Comparison of ENCODE assay signal across 19 cellular contexts in the genomic region with DNA sequence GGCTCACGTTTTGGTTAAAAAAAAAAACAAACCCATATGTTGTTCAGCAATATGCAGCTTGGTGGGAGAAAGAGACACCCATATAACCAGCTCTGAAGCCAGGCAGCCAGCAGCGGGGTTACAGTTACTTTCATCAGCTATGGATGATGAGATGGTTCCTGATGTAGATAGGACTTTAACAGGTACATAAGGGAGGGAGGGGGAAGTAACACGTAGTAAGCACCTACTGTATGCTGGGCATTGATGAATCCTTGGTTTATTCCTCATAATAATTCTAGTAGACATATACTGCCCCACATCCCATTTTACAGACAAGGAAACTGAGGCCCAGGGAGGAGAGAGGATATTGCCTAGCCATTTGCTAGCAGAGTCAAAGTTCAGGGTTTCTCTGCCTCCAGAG. TPM values are rescaled to one million over a fixed set of nuclear protein-coding genes. Genes with fewer than 3 reads are reported as not detected.
DNase-seq lines count a peak whose midpoint lies in the region; ATAC-seq and TF ChIP-seq lines count a peak whose summit lies in the region.
"Had no signal": no experiment of that assay in that cellular context is flagged by ENCODE, and none has a peak within 500 bp of the region (broad histone marks: within the 10 kb centered on the region; RNA-seq: fewer than 3 reads in every experiment).

No MANE protein-coding gene starts in this region.

- peak overlapping the region; percentile 53; the same call in 1 of the 2 replicates for H3K9ac ChIP-seq in GM23248
- H3K9ac ChIP-seq in adipocyte (ENCODE audit: low read length): peak overlapping the region; percentile 54

- H3K27ac Mint-ChIP-seq in activated CD8-positive, alpha-beta memory T cell treated with anti-CD3 and anti-CD28 coated beads, Interleukin-2, amount 10 ng/mL, durations not matched to agents 7 days and 5 days: no peak overlapping the region
- H3K27ac Mint-ChIP-seq: nephron progenitor cell had no signal

- no peaks in the 10 kb centered on the region for H3K9me2 ChIP-seq in GM23248 (ENCODE audit: insufficient read depth)

- peaks cover 6% of the 10 kb centered on the region for H3K9me3 Mint-ChIP-seq in activated CD8-positive, alpha-beta memory T cell treated with anti-CD3 and anti-CD28 coated beads, Interleukin-2, amount 10 ng/mL, durations not matched to agents 7 days and 5 days (ENCODE audit: low read depth)

- TF ChIP-seq EP300 in gastroesophageal sphincter (IDR thresholded peaks at IDR 0.05) (no peak), sigmoid colon (IDR thresholded peaks at IDR 0.05) (no peak)

- no peaks in the 10 kb centered on the region for H3K27me3 Mint-ChIP-seq in activated CD8-positive, alpha-beta memory T cell treated with anti-CD3 and anti-CD28 coated beads, Interleukin-2, amount 10 ng/mL, durations not matched to agents 7 days and 5 days

- H2AFZ ChIP-seq in GM23248: peak overlapping the region; percentile 61; the same call in 1 of the 2 replicates

- no peak overlapping the region for H3K4me3 Mint-ChIP-seq in activated CD8-positive, alpha-beta memory T cell treated with anti-CD3 and anti-CD28 coated beads, Interleukin-2, amount 10 ng/mL, durations not matched to agents 7 days and 5 days
- H3K4me3 Mint-ChIP-seq: nephron progenitor cell had no signal

- in situ Hi-C loops in GM23248 (cut with MboI): no loop called here
- in situ Hi-C loops in gastrocnemius medialis (cut with MboI; ENCODE audit: low sequenced_read_pairs in 4 of 4): no loop called here

- DNase-seq in GM23248 (no peak), adipocyte (ENCODE audit: low read depth) (no peak), sigmoid colon (no peak), gastrocnemius medialis (no peak)
- no peak for DNase-seq in activated CD8-positive, alpha-beta memory T cell treated with anti-CD3 and anti-CD28 coated beads, Interleukin-2, amount 10 ng/mL, durations not matched to agents 7 days and 5 days
- DNase-seq: activated CD4-positive, alpha-beta T cell treated with anti-CD3 and anti-CD28 coated beads, Interleukin-2, amount 50 U/mL, for 1 hour; central memory CD4-positive, alpha-beta T cell; effector memory CD4-positive, alpha-beta T cell; midbrain; NCI-H1930; nephron progenitor cell; SHP77 had no signal

- ATAC-seq in gastroesophageal sphincter (no peak), HG02852 (IDR thresholded peaks at IDR 0.05; ENCODE audit: unreplicated experiment) (no peak), gastrocnemius medialis (no peak), GM21515 (IDR thresholded peaks at IDR 0.05; ENCODE audit: unreplicated experiment) (no peak)
- no peak for ATAC-seq in activated CD8-positive, alpha-beta memory T cell treated with anti-CD3 and anti-CD28 coated beads, Interleukin-2, amount 10 ng/mL, durations not matched to agents 7 days and 5 days

- no peaks in the 10 kb centered on the region for H3K36me3 ChIP-seq in GM23248 (ENCODE audit: low read depth)
- H3K36me3 ChIP-seq in adipocyte (ENCODE audit: control insufficient read depth, insufficient read depth, low read length, severe bottlenecking): no peaks in the 10 kb centered on the region
- no peaks in the 10 kb centered on the region for H3K36me3 ChIP-seq in gastroesophageal sphincter
- no peaks in the 10 kb centered on the region for H3K36me3 ChIP-seq in sigmoid colon
- H3K36me3 ChIP-seq in gastrocnemius medialis: no peaks in the 10 kb centered on the region
- H3K36me3 ChIP-seq: adrenal gland, thoracic aorta had no signal

- CTCF ChIA-PET in activated CD8-positive, alpha-beta memory T cell treated with anti-CD3 and anti-CD28 coated beads, Interleukin-2, amount 10 ng/mL, durations not matched to agents 7 days and 5 days (lab: Charles Lee): no interaction called here

- TF ChIP-seq POLR2A in gastroesophageal sphincter (IDR thresholded peaks at IDR 0.05): no peak
- TF ChIP-seq POLR2A in sigmoid colon (IDR thresholded peaks at IDR 0.05): no peak
- TF ChIP-seq POLR2A in gastrocnemius medialis (IDR thresholded peaks at IDR 0.05): no peak

- peaks cover 30% of the 10 kb centered on the region for H3K4me1 ChIP-seq in GM23248 (ENCODE audit: insufficient read depth)
- peaks cover 14% of the 10 kb centered on the region for H3K4me1 ChIP-seq in adipocyte (ENCODE audit: control insufficient read depth, insufficient read depth, low read length)
- H3K4me1 ChIP-seq in gastroesophageal sphincter: peaks cover 0 to 35% (median 11%) of the 10 kb centered on the region in 3 donors
- H3K4me1 ChIP-seq in sigmoid colon: peaks cover 0 to 31% (median 21%) of the 10 kb centered on the region in 4 donors
- peaks cover 0 to 6% of the 10 kb centered on the region in 2 donors for H3K4me1 ChIP-seq in gastrocnemius medialis
- H3K4me1 ChIP-seq: adrenal gland had no signal

- H3K27ac ChIP-seq in GM23248: peak overlapping the region; percentile 77
- H3K27ac ChIP-seq in gastroesophageal sphincter: peak overlapping the region in 3 of 4 donors; percentile 33 to 61 (median 42)
- H3K27ac ChIP-seq in sigmoid colon: peak overlapping the region; percentile 25 to 60 (median 50)
- peak overlapping the region in 2 of 4 donors; percentile 20 to 25 for H3K27ac ChIP-seq in gastrocnemius medialis
- H3K27ac ChIP-seq: adrenal gland, thoracic aorta had no signal

- peak overlapping the region; percentile 42 for H3K4me2 ChIP-seq in GM23248 (ENCODE audit: unreplicated experiment)

- H3K9me3 ChIP-seq in GM23248 (ENCODE audit: low read depth): no peaks in the 10 kb centered on the region
- peaks cover 11% of the 10 kb centered on the region for H3K9me3 ChIP-seq in adipocyte (ENCODE audit: control insufficient read depth, low read length)
- H3K9me3 ChIP-seq in gastroesophageal sphincter: peaks cover 0 to 3% (median 0%) of the 10 kb centered on the region in 3 donors
- H3K9me3 ChIP-seq in sigmoid colon: no peaks in the 10 kb centered on the region
- no peaks in the 10 kb centered on the region for H3K9me3 ChIP-seq in gastrocnemius medialis
- H3K9me3 ChIP-seq: adrenal gland had no signal

- H4K20me1 ChIP-seq in GM23248 (ENCODE audit: insufficient read depth): no peaks in the 10 kb centered on the region

- H3K36me3 Mint-ChIP-seq in activated CD8-positive, alpha-beta memory T cell treated with anti-CD3 and anti-CD28 coated beads, Interleukin-2, amount 10 ng/mL, durations not matched to agents 7 days and 5 days: peaks cover 4% of the 10 kb centered on the region

- H3F3A ChIP-seq in GM23248 (ENCODE audit: insufficient read depth): peaks cover 26% of the 10 kb centered on the region

- no peaks in the 10 kb centered on the region for H3K27me3 ChIP-seq in GM23248 (replicated peaks; ENCODE audit: insufficient read depth)
- H3K27me3 ChIP-seq in adipocyte (replicated peaks; ENCODE audit: control insufficient read depth, insufficient read depth, low read length): no peaks in the 10 kb centered on the region
- H3K27me3 ChIP-seq in gastroesophageal sphincter: no peaks in the 10 kb centered on the region
- H3K27me3 ChIP-seq in sigmoid colon: no peaks in the 10 kb centered on the region
- no peaks in the 10 kb centered on the region for H3K27me3 ChIP-seq in gastrocnemius medialis
- H3K27me3 ChIP-seq: adrenal gland had no signal

- intact Hi-C loops in sigmoid colon (cut with DNase I): no loop called here
- intact Hi-C loops in gastrocnemius medialis (cut with DNase I; ENCODE audit: low total_unique reads): no loop called here

- WGBS in GM23248 (ENCODE audit: low coverage in 1 of 2, low lambda C conversion rate in 2 of 2, missing lambda C conversion rate in 2 of 2), 2 experiments: 40 to 47% methylated on average over 3 of the region's 3 CpGs
- 47 to 83% methylated on average over 2 to 3 of the region's 3 CpGs for WGBS in gastroesophageal sphincter (ENCODE audit: low coverage in 1 of 2), 2 donors
- 77 to 82% methylated on average over 3 of the region's 3 CpGs for WGBS in sigmoid colon, 2 donors

- no peak for TF ChIP-seq CTCF in gastroesophageal sphincter (IDR thresholded peaks at IDR 0.05)
- no peak for TF ChIP-seq CTCF in sigmoid colon (IDR thresholded peaks at IDR 0.05)
- no peak for TF ChIP-seq CTCF in gastrocnemius medialis (IDR thresholded peaks at IDR 0.05 in 4 of 5, conservative IDR thresholded peaks at IDR 0.05 in 1 of 5)

- H3K4me3 ChIP-seq in GM23248 (no peak overlapping the region), adipocyte (ENCODE audit: low read length) (no peak overlapping the region), gastroesophageal sphincter (no peak overlapping the region), sigmoid colon (no peak overlapping the region), gastrocnemius medialis (no peak overlapping the region)
- H3K4me3 ChIP-seq: adrenal gland, thoracic aorta had no signal

- no peaks in the 10 kb centered on the region for H3K4me1 Mint-ChIP-seq in activated CD8-positive, alpha-beta memory T cell treated with anti-CD3 and anti-CD28 coated beads, Interleukin-2, amount 10 ng/mL, durations not matched to agents 7 days and 5 days

- no peaks in the 10 kb centered on the region for H3K79me2 ChIP-seq in GM23248 (ENCODE audit: insufficient read depth)

RNA-seq across cellular contexts. Expression of gene SLC1A7, which starts 2.0 kb away (rescaled TPM):
- total RNA-seq in GM23248 (2014; rRNA removed; shearing (Covaris generic)): 0.13 TPM in 1 of 2 replicates, not detected in the other
- polyA plus RNA-seq in GM23248 (2016; fragmentation: Nextera tagmentation; extraction: Ambion mirVana) (0.51 and 0.76 TPM in 2 replicates), sigmoid colon (1 to 10 TPM in 2 of 3 donors, under 1 TPM in 1; 0.86 to 1.6 (median 1.2) TPM)
- total RNA-seq in gastroesophageal sphincter (1 to 10 TPM in 1 of 4 donors, under 1 TPM in 2, not detected in 1; 0.54 to 1.6 (median 0.62) TPM), sigmoid colon (under 1 TPM in 3 of 4 donors, not detected in 1; 0.16 to 0.83 (median 0.54) TPM), gastrocnemius medialis (1 to 10 TPM in 1 of 4 donors, under 1 TPM in 2, not detected in 1; 0.24 to 1.1 (median 0.25) TPM)
- total RNA-seq in activated CD8-positive, alpha-beta memory T cell treated with anti-CD3 and anti-CD28 coated beads, Interleukin-2, amount 10 ng/mL, durations not matched to agents 7 days and 5 days: not detected
- total RNA-seq: NCI-H460; T-helper 1 cell treated with Interleukin-12 subunit alpha and Interleukin-12 subunit beta and Interleukin-4 antibody, amounts not matched to agents 30 ng/mL and 1 ng/mL, for 36 hours had no signal

RNA-seq across cellular contexts. Expression of gene CPT2, which starts 56.2 kb away (rescaled TPM):
- total RNA-seq in GM23248 (2014; rRNA removed; shearing (Covaris generic)): 16.2 and 24.5 TPM in 2 replicates
- 15.2 and 15.8 TPM in 2 replicates for polyA plus RNA-seq in GM23248 (2016; fragmentation: Nextera tagmentation; extraction: Ambion mirVana)
- total RNA-seq in gastroesophageal sphincter: 10 to 100 TPM; 15.3 to 19.9 (median 17.2) TPM
- total RNA-seq in sigmoid colon: 10 to 100 TPM in 3 of 4 donors, 1 to 10 TPM in 1; 8.0 to 14.1 (median 11.5) TPM
- 10 to 100 TPM; 33.0 to 78.8 (median 52.9) TPM for polyA plus RNA-seq in sigmoid colon
- total RNA-seq in gastrocnemius medialis: 10 to 100 TPM; 13.3 to 30.6 (median 26.6) TPM
- total RNA-seq in activated CD8-positive, alpha-beta memory T cell treated with anti-CD3 and anti-CD28 coated beads, Interleukin-2, amount 10 ng/mL, durations not matched to agents 7 days and 5 days: 10 to 100 TPM; 11.5 to 13.5 TPM
